11 cellular contexts compared by ENCODE assay signal in the genomic region with DNA sequence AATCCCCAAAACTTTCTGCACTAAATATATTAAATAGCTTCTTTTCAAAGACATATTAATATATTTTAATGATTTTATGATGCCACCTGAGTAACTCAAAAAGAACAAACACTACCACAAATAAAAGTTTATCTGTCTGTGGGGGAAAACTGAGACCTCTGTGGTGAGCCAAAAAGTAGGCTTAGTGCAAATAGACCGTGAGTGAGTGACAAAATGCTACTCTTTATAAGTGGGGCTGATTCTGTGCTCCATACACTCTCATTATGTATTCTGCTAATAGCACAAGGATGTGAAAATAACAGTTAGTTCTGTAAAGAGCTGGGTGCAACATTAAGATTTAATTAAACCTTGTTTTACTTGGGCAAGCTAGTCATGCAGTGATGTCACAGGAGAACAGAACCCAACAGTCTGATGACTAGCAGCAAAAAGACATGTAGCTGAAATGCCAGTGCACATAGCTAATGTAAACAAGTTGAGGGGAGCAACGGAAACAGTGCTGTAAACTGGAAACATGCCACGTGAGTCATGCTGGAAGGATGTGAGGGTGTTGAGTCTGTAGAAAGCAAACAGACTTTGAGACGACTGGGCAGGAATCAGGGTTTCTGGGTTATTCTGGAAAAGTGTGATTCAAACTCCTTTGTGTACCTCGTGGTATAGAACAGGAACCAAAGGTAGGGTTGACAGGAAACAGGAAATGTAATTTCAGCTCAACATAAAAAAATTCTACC.
A peak's percentile ranks its signal among the peaks of the same experiment; 100 is the strongest.
DNase-seq lines count a peak whose midpoint lies in the region; ATAC-seq, FAIRE-seq and TF ChIP-seq lines count a peak whose summit lies in the region.
"Had no signal": no experiment of that assay in that cellular context is flagged by ENCODE, and none has a peak within 500 bp of the region (broad histone marks: within the 10 kb centered on the region; RNA-seq: fewer than 3 reads in every experiment).

No MANE protein-coding gene starts in this region.

- intact Hi-C loops in adrenal gland (cut with DNase I) = no loop called here

- H3K27ac ChIP-seq in adrenal gland = no peak overlapping the region
- peak overlapping the region in 3 of 4 donors; percentile 0 to 57 (median 13) for H3K27ac ChIP-seq in upper lobe of left lung
- H3K27ac ChIP-seq: 22Rv1 had no signal

- no peaks in the 10 kb centered on the region for H3K36me3 ChIP-seq in adrenal gland (replicated peaks in 1 of 2)
- no peaks in the 10 kb centered on the region for H3K36me3 ChIP-seq in upper lobe of left lung

- H3K4me3 ChIP-seq in adrenal gland (no peak overlapping the region), upper lobe of left lung (peak overlapping the region in 1 of 4 donors; percentile 0)

- FAIRE-seq in islet of Langerhans (lab: Jason Lieb, UNC) = peak; percentile 96

- TF ChIP-seq EP300 in upper lobe of left lung (IDR thresholded peaks at IDR 0.05) = peak in 2 of 4 donors; percentile 85 to 93

- peak; percentile 86 to 89 for ATAC-seq in upper lobe of left lung (ENCODE audit: low FRiP score in 2 of 2)

- peak; percentile 41 for DNase-seq in NCI-H2029 (lab: John Stamatoyannopoulos, UW)
- DNase-seq in NCI-H2029 treated with DMSO at 0.1 percent for 48 hours (lab: John Stamatoyannopoulos, UW) = no peak
- peak; percentile 17 to 54 (median 32) for DNase-seq in adrenal gland
- DNase-seq in upper lobe of left lung = peak in 1 of 2 donors; percentile 80
- no peak for DNase-seq in NCI-H2227 (lab: John Stamatoyannopoulos, UW; ENCODE audit: unreplicated experiment)
- no peak for DNase-seq in stimulated activated naive CD4-positive, alpha-beta T cell treated with Interleukin-2 at 50 U/mL for 16 hours (lab: John Stamatoyannopoulos, UW)
- no peak for DNase-seq in activated T-cell treated with anti-CD3 and anti-CD28 coated beads for 4 hours
- DNase-seq: activated CD8-positive, alpha-beta memory T cell treated with anti-CD3 and anti-CD28 coated beads, Interleukin-2, amount 50 U/mL, for 48 hours; naive B cell had no signal

- no peaks in the 10 kb centered on the region for H3K9me3 ChIP-seq in adrenal gland (replicated peaks in 1 of 3)
- H3K9me3 ChIP-seq in upper lobe of left lung = no peaks in the 10 kb centered on the region

- H3K4me1 ChIP-seq in adrenal gland (replicated peaks in 1 of 2) (no peaks in the 10 kb centered on the region), upper lobe of left lung (peaks cover 4 to 11% (median 9%) of the 10 kb centered on the region in 4 donors)

- no peaks in the 10 kb centered on the region for H3K27me3 ChIP-seq in adrenal gland
- H3K27me3 ChIP-seq in upper lobe of left lung = no peaks in the 10 kb centered on the region

- TF ChIP-seq CTCF in adrenal gland (IDR thresholded peaks at IDR 0.05) (no peak), upper lobe of left lung (IDR thresholded peaks at IDR 0.05) (no peak)

- TF ChIP-seq POLR2A in adrenal gland (IDR thresholded peaks at IDR 0.05) (no peak), upper lobe of left lung (IDR thresholded peaks at IDR 0.05) (no peak)

- 20 to 27% (median 24%) methylated on average over 5 of the region's 5 CpGs for WGBS in adrenal gland, 4 donors
- WGBS in upper lobe of left lung, 2 donors = 9 to 12% methylated on average over 5 of the region's 5 CpGs

Comparison
In these comparisons a context has a peak if more than half of its experiments do, and no peak if none do; other contexts are left out.
1. DNase-seq: peak in NCI-H2029 (single experiment) and adrenal gland (7 of 7); none in NCI-H2029 treated with DMSO at 0.1 percent for 48 hours (single experiment), NCI-H2227 (single experiment), stimulated activated naive CD4-positive, alpha-beta T cell treated with Interleukin-2 at 50 U/mL for 16 hours (single experiment) and activated T-cell treated with anti-CD3 and anti-CD28 coated beads for 4 hours (single experiment).
2. H3K27ac ChIP-seq: peak in upper lobe of left lung (3 of 4); none in adrenal gland (0 of 5).